ENCODE assay signal across 8 cellular contexts in the genomic region with DNA sequence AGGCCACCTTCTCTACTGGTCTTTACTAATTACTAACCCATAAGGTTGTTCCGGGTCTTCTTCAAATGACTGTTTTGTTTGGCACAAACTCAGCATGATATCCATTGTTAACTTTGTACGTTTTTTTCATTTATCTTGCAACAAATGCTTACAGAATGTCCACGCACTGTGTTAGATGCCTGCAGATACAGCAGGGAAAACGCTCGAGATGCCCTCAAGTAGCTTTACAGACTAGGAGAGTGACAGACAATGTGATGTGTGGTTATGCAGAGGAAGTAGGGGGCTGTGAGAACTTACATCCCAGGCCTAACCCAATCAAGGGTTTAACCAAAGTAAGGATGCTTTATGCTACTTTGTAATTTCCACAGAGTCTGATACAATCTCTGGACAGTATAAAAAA. TPM values are rescaled to one million over a fixed set of nuclear protein-coding genes. Genes with fewer than 3 reads are reported as not detected.
DNase-seq lines count a peak whose midpoint lies in the region; ATAC-seq and TF ChIP-seq lines count a peak whose summit lies in the region.

No MANE protein-coding gene starts in this region.

- 54 to 56% methylated on average over 5 of the region's 5 CpGs for WGBS in lower leg skin, 2 donors

- H3K4me1 Mint-ChIP-seq in activated T-cell treated with anti-CD3 and anti-CD28 coated beads, Interleukin-2, amount 50 U/mL, for 24 hours (ENCODE audit: low read depth), result peaks cover 30% of the 10 kb centered on the region
- H3K4me1 Mint-ChIP-seq in T-helper 2 cell treated with Interferon-gamma antibody and Interleukin-4, amounts not matched to agents 5 μg/mL and 100 μg/mL, for 36 hours (ENCODE audit: low read depth), result peaks cover 28% of the 10 kb centered on the region
- no peaks in the 10 kb centered on the region for H3K4me1 Mint-ChIP-seq in glutamatergic neuron (ENCODE audit: low read depth, unreplicated experiment)
- peaks cover 41% of the 10 kb centered on the region for H3K4me1 Mint-ChIP-seq in stimulated activated naive CD8-positive, alpha-beta T cell treated with anti-CD3 and anti-CD28 coated beads, Interleukin-15, Interleukin-2, amounts not matched to agents 100 ng/mL and 50 ng/mL, for 24 hours (ENCODE audit: low read depth)

- H3K4me3 ChIP-seq in lower leg skin (ENCODE audit: low read depth, poor library complexity, severe bottlenecking), result no peak overlapping the region

- no peaks in the 10 kb centered on the region for H3K9me3 Mint-ChIP-seq in activated T-cell treated with anti-CD3 and anti-CD28 coated beads, Interleukin-2, amount 50 U/mL, for 24 hours
- no peaks in the 10 kb centered on the region for H3K9me3 Mint-ChIP-seq in T-helper 2 cell treated with Interferon-gamma antibody and Interleukin-4, amounts not matched to agents 5 μg/mL and 100 μg/mL, for 36 hours
- H3K9me3 Mint-ChIP-seq in glutamatergic neuron (ENCODE audit: unreplicated experiment), result no peaks in the 10 kb centered on the region
- H3K9me3 Mint-ChIP-seq in stimulated activated naive CD8-positive, alpha-beta T cell treated with anti-CD3 and anti-CD28 coated beads, Interleukin-15, Interleukin-2, amounts not matched to agents 100 ng/mL and 50 ng/mL, for 24 hours, result no peaks in the 10 kb centered on the region

- peak overlapping the region; percentile 96 for H3K4me3 Mint-ChIP-seq in activated T-cell treated with anti-CD3 and anti-CD28 coated beads, Interleukin-2, amount 50 U/mL, for 24 hours
- H3K4me3 Mint-ChIP-seq in T-helper 2 cell treated with Interferon-gamma antibody and Interleukin-4, amounts not matched to agents 5 μg/mL and 100 μg/mL, for 36 hours, result peak overlapping the region; percentile 88
- peak overlapping the region; percentile 90 for H3K4me3 Mint-ChIP-seq in glutamatergic neuron (ENCODE audit: unreplicated experiment)
- H3K4me3 Mint-ChIP-seq in stimulated activated naive CD8-positive, alpha-beta T cell treated with anti-CD3 and anti-CD28 coated beads, Interleukin-15, Interleukin-2, amounts not matched to agents 100 ng/mL and 50 ng/mL, for 24 hours, result peak overlapping the region; percentile 93

- TF ChIP-seq CTCF in glutamatergic neuron (IDR thresholded peaks at IDR 0.05; ENCODE audit: partially characterized antibody, unreplicated experiment) (no peak), lower leg skin (IDR thresholded peaks at IDR 0.05) (no peak)

- no peaks in the 10 kb centered on the region for H3K27me3 Mint-ChIP-seq in activated T-cell treated with anti-CD3 and anti-CD28 coated beads, Interleukin-2, amount 50 U/mL, for 24 hours
- H3K27me3 Mint-ChIP-seq in T-helper 2 cell treated with Interferon-gamma antibody and Interleukin-4, amounts not matched to agents 5 μg/mL and 100 μg/mL, for 36 hours (ENCODE audit: low read depth), result no peaks in the 10 kb centered on the region
- no peaks in the 10 kb centered on the region for H3K27me3 Mint-ChIP-seq in glutamatergic neuron (ENCODE audit: unreplicated experiment)
- no peaks in the 10 kb centered on the region for H3K27me3 Mint-ChIP-seq in stimulated activated naive CD8-positive, alpha-beta T cell treated with anti-CD3 and anti-CD28 coated beads, Interleukin-15, Interleukin-2, amounts not matched to agents 100 ng/mL and 50 ng/mL, for 24 hours

- no peak for TF ChIP-seq POLR2A in lower leg skin (IDR thresholded peaks at IDR 0.05)

- intact Hi-C loops in lower leg skin (cut with DNase I; ENCODE audit: low total_unique reads), result no loop called here

- no peak for DNase-seq in activated T-cell treated with anti-CD3 and anti-CD28 coated beads, Interleukin-2, amount 50 U/mL, for 24 hours
- no peak for DNase-seq in activated T-cell treated with anti-CD3 and anti-CD28 coated beads, Interleukin-2, amount 50 U/mL, for 48 hours
- DNase-seq in T-helper 2 cell treated with Interferon-gamma antibody and Interleukin-4, amounts not matched to agents 5 μg/mL and 100 μg/mL, for 36 hours (ENCODE audit: low spot score), result no peak
- no peak for DNase-seq in glutamatergic neuron
- DNase-seq in lower leg skin (ENCODE audit: low spot score in 2 of 2), result no peak
- DNase-seq in activated CD4-positive, alpha-beta T cell treated with anti-CD3 and anti-CD28 coated beads, Interleukin-2, amount 50 U/mL, for 1 hour, result no peak

- peaks cover 45% of the 10 kb centered on the region for H3K36me3 Mint-ChIP-seq in activated T-cell treated with anti-CD3 and anti-CD28 coated beads, Interleukin-2, amount 50 U/mL, for 24 hours (ENCODE audit: low read depth)
- peaks cover 18% of the 10 kb centered on the region for H3K36me3 Mint-ChIP-seq in T-helper 2 cell treated with Interferon-gamma antibody and Interleukin-4, amounts not matched to agents 5 μg/mL and 100 μg/mL, for 36 hours (ENCODE audit: low read depth)
- H3K36me3 Mint-ChIP-seq in glutamatergic neuron (ENCODE audit: unreplicated experiment), result no peaks in the 10 kb centered on the region
- H3K36me3 Mint-ChIP-seq in stimulated activated naive CD8-positive, alpha-beta T cell treated with anti-CD3 and anti-CD28 coated beads, Interleukin-15, Interleukin-2, amounts not matched to agents 100 ng/mL and 50 ng/mL, for 24 hours (ENCODE audit: low read depth), result peaks cover 28% of the 10 kb centered on the region

- peak overlapping the region; percentile 98 for H3K27ac Mint-ChIP-seq in activated T-cell treated with anti-CD3 and anti-CD28 coated beads, Interleukin-2, amount 50 U/mL, for 24 hours
- H3K27ac Mint-ChIP-seq in T-helper 2 cell treated with Interferon-gamma antibody and Interleukin-4, amounts not matched to agents 5 μg/mL and 100 μg/mL, for 36 hours, result peak overlapping the region; percentile 91
- H3K27ac Mint-ChIP-seq in glutamatergic neuron (ENCODE audit: unreplicated experiment), result no peak overlapping the region
- peak overlapping the region; percentile 93 for H3K27ac Mint-ChIP-seq in stimulated activated naive CD8-positive, alpha-beta T cell treated with anti-CD3 and anti-CD28 coated beads, Interleukin-15, Interleukin-2, amounts not matched to agents 100 ng/mL and 50 ng/mL, for 24 hours

- no peak for ATAC-seq in GM19351 (IDR thresholded peaks at IDR 0.05; ENCODE audit: unreplicated experiment)

RNA-seq across cellular contexts. Expression of gene RFC4, which starts 0.9 kb away (rescaled TPM):
- 36.3 TPM for total RNA-seq in glutamatergic neuron (ENCODE audit: unreplicated experiment)
- 10 to 100 TPM in 2 of 4 donors, 1 to 10 TPM in 2; 6.3 to 14.0 (median 10.5) TPM for total RNA-seq in lower leg skin

RNA-seq across cellular contexts. Expression of gene EIF4A2, which starts 23.9 kb away (rescaled TPM):
- total RNA-seq in glutamatergic neuron (ENCODE audit: unreplicated experiment) (441 TPM), lower leg skin (100 to 1,000 TPM; 224 to 547 (median 310) TPM)

RNA-seq across cellular contexts. Expression of gene ADIPOQ, which starts 35.3 kb away (rescaled TPM):
- total RNA-seq in glutamatergic neuron (ENCODE audit: unreplicated experiment) (0.15 TPM), lower leg skin (10 to 100 TPM in 2 of 4 donors, 1 to 10 TPM in 2; 1.1 to 15.6 (median 7.7) TPM)
